ENCODE assay signal across 23 cellular contexts in the genomic region with DNA sequence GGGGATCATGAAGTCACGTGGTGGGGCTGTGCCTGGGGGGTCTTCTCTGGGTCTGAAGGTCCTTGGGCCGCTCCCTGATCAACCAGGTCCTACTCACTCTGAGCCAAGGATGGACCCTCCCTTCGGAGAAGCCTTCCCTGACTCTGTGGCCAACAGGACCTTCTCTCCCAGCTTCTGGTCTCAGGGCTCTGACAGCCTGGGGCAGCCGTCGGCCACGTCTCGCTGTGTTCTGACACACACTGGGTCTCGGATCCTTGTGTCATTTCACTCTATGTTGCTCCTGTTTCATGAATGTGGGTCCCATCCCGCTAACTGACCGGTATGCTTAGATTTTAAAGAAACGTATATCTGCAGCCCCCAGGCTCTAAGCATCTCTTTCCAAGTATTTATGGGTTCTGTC.
"Had no signal": no experiment of that assay in that cellular context is flagged by ENCODE, and none has a peak within 500 bp of the region (broad histone marks: within the 10 kb centered on the region; RNA-seq: fewer than 3 reads in every experiment).

No MANE protein-coding gene starts in this region.

- H3K4me2 ChIP-seq: hepatocyte had no signal

- ATAC-seq: esophagus mucosa, gastrocnemius medialis, heart left ventricle, left cardiac atrium, left lung, left ventricle myocardium superior, lower lobe of right lung had no signal

- H3K4me3 Mint-ChIP-seq: immature natural killer cell had no signal

- H3K27ac Mint-ChIP-seq: immature natural killer cell had no signal

- H3K4me1 Mint-ChIP-seq: immature natural killer cell had no signal

- H3K36me3 Mint-ChIP-seq: immature natural killer cell had no signal

- H2AFZ ChIP-seq: hepatocyte had no signal

- DNase-seq: dermis blood vessel endothelial cell; dorsolateral prefrontal cortex; effector CD4-positive, alpha-beta T cell; effector memory CD4-positive, alpha-beta T cell; erythroblast; esophagus squamous epithelium; foreskin fibroblast; foreskin melanocyte; gastrocnemius medialis; hypothalamus; immature natural killer cell; islet precursor cell; left cardiac atrium; left ventricle myocardium superior; lower lobe of right lung; mesenchymal stem cell; midbrain had no signal

- H3K27ac ChIP-seq: coronary artery, dorsolateral prefrontal cortex, epithelial cell of prostate, esophagus squamous epithelium, gastrocnemius medialis, heart left ventricle, hepatocyte, left lung, lower lobe of right lung had no signal

- H3K36me3 ChIP-seq: esophagus squamous epithelium, gastrocnemius medialis, heart left ventricle, left lung, lower lobe of right lung had no signal

- H3K4me1 ChIP-seq: esophagus squamous epithelium, gastrocnemius medialis, heart left ventricle, left lung, lower lobe of right lung had no signal

- H3K9me3 ChIP-seq: esophagus squamous epithelium, gastrocnemius medialis, heart left ventricle, left lung, lower lobe of right lung had no signal

- H3K4me3 ChIP-seq: coronary artery, dorsolateral prefrontal cortex, esophagus squamous epithelium, gastrocnemius medialis, heart left ventricle, hepatocyte, left lung, lower lobe of right lung had no signal
